ENCODE assay signal across 11 cellular contexts in the genomic region with DNA sequence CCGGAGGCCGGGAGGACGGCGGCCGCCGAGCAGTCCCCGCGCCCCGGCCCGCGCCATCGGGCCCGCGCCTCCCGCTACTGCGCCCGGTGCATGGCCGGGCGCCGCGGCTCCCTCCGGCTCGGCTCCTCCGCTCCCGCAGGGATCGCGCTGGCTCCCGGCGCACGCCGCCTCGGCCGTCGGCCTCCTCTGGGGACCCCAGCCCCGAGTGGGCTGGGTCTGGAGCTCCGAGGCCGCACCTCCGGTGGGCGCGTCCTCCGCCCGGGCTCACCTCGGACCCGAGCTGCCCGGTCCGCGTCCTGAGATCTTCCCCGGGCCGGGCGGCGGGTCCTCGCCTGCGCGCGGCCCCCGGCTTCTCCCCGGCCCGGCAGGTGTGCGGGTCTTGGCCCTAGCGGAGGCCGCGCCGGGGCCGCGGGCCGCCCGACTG. TPM values are rescaled to one million over a fixed set of nuclear protein-coding genes. Genes with fewer than 3 reads are reported as not detected.
A peak's percentile ranks its signal among the peaks of the same experiment; 100 is the strongest.
DNase-seq lines count a peak whose midpoint lies in the region; ATAC-seq and TF ChIP-seq lines count a peak whose summit lies in the region.
"Had no signal": no experiment of that assay in that cellular context is flagged by ENCODE, and none has a peak within 500 bp of the region (broad histone marks: within the 10 kb centered on the region; RNA-seq: fewer than 3 reads in every experiment).

No MANE protein-coding gene starts in this region.

- no peak overlapping the region for H2AFZ ChIP-seq in SU-DHL-6 (ENCODE audit: low read depth, low read length, severe bottlenecking)

- no peaks in the 10 kb centered on the region for H3K79me2 ChIP-seq in SU-DHL-6 (ENCODE audit: insufficient read depth, low read length)

- TF ChIP-seq POLR2A in upper lobe of left lung (IDR thresholded peaks at IDR 0.05), result no peak

- H3K27me3 ChIP-seq in heart right ventricle (peaks cover 29 to 97% (median 87%) of the 10 kb centered on the region in 7 donors), SU-DHL-6 (ENCODE audit: low read length) (no peaks in the 10 kb centered on the region), upper lobe of left lung (peaks cover 0 to 75% (median 61%) of the 10 kb centered on the region in 4 donors)

- H3K9me2 ChIP-seq in SU-DHL-6 (replicated peaks; ENCODE audit: insufficient read depth, low read length), result no peaks in the 10 kb centered on the region

- H3K27ac ChIP-seq in heart right ventricle, result no peak overlapping the region
- no peak overlapping the region for H3K27ac ChIP-seq in SU-DHL-6 (ENCODE audit: low read depth, low read length)
- no peak overlapping the region for H3K27ac ChIP-seq in upper lobe of left lung
- H3K27ac ChIP-seq: C4-2B had no signal

- peak overlapping the region in 9 of 10 donors; percentile 25 to 48 (median 36) for H3K4me3 ChIP-seq in heart right ventricle
- no peak overlapping the region for H3K4me3 ChIP-seq in SU-DHL-6 (ENCODE audit: insufficient read depth, low read length, poor library complexity, severe bottlenecking)
- peak overlapping the region in 3 of 4 donors; percentile 37 to 48 (median 47) for H3K4me3 ChIP-seq in upper lobe of left lung

- DNase-seq in heart right ventricle (no peak), Right ventricle myocardium superior (no peak), left lobe of liver (ENCODE audit: low spot score) (no peak), upper lobe of left lung (no peak), HT-29 (ENCODE audit: low spot score) (no peak)

- H3F3A ChIP-seq in SU-DHL-6 (ENCODE audit: insufficient read depth), result peaks cover 17% of the 10 kb centered on the region; the same call in 1 of the 2 replicates

- ATAC-seq in heart right ventricle (no peak), Right ventricle myocardium superior (ENCODE audit: poor library complexity) (no peak), left lobe of liver (peak; percentile 19), upper lobe of left lung (ENCODE audit: low FRiP score in 2 of 2) (no peak), GM19324 (IDR thresholded peaks at IDR 0.05; ENCODE audit: low FRiP score, unreplicated experiment) (no peak), HG02763 (IDR thresholded peaks at IDR 0.05; ENCODE audit: unreplicated experiment) (no peak)

- H3K4me1 ChIP-seq in heart right ventricle, result peaks cover 17 to 43% (median 39%) of the 10 kb centered on the region in 9 donors
- H3K4me1 ChIP-seq in upper lobe of left lung, result peaks cover 46 to 58% (median 48%) of the 10 kb centered on the region in 4 donors

- intact Hi-C loops in heart right ventricle (cut with DNase I), result no loop called here
- intact Hi-C loops in Right ventricle myocardium superior (cut with DNase I), result no loop called here

- no peak for TF ChIP-seq EP300 in upper lobe of left lung (IDR thresholded peaks at IDR 0.05)

- TF ChIP-seq CTCF in heart right ventricle (IDR thresholded peaks at IDR 0.05), result no peak
- TF ChIP-seq CTCF in SU-DHL-6 (IDR thresholded peaks at IDR 0.05; ENCODE audit: insufficient read depth, low read length, poor library complexity, severe bottlenecking), result no peak
- no peak for TF ChIP-seq CTCF in upper lobe of left lung (IDR thresholded peaks at IDR 0.05)

- no peaks in the 10 kb centered on the region for H4K20me1 ChIP-seq in SU-DHL-6 (ENCODE audit: low read depth, low read length)

- H3K36me3 ChIP-seq in heart right ventricle, result no peaks in the 10 kb centered on the region
- H3K36me3 ChIP-seq in SU-DHL-6 (ENCODE audit: low read length), result no peaks in the 10 kb centered on the region
- H3K36me3 ChIP-seq in upper lobe of left lung, result no peaks in the 10 kb centered on the region

- 1% methylated on average over 20 to 67 of the region's 67 CpGs for WGBS in heart right ventricle, 2 donors
- WGBS in upper lobe of left lung, 2 donors, result 2% methylated on average over 31 of the region's 67 CpGs; no CpG with 5 or more reads in 1 of the 2 donors

- peak overlapping the region; percentile 29; the same call in 1 of the 2 replicates for H3K9ac ChIP-seq in SU-DHL-6 (ENCODE audit: low read length)

- H3K4me2 ChIP-seq in SU-DHL-6 (ENCODE audit: low read depth, low read length, poor library complexity, severe bottlenecking), result peak overlapping the region; percentile 34

- no peaks in the 10 kb centered on the region for H3K9me3 ChIP-seq in heart right ventricle
- no peaks in the 10 kb centered on the region for H3K9me3 ChIP-seq in SU-DHL-6 (ENCODE audit: insufficient read depth, low read length)
- H3K9me3 ChIP-seq in upper lobe of left lung, result no peaks in the 10 kb centered on the region

RNA-seq across cellular contexts. Expression of a gene that starts 0.3 kb away (rescaled TPM):
- total RNA-seq in heart right ventricle, result 1 to 10 TPM in 9 of 10 donors, under 1 TPM in 1; 0.78 to 4.6 (median 1.4) TPM
- polyA plus RNA-seq in heart right ventricle, result 1 to 10 TPM in 1 of 2 donors, under 1 TPM in 1; 0.16 to 3.5 TPM
- total RNA-seq in Right ventricle myocardium superior, result 6.4 TPM
- not detected for total RNA-seq in left lobe of liver
- total RNA-seq in upper lobe of left lung, result under 1 TPM in 1 of 6 donors, not detected in 5; 0.17 TPM
- not detected in 2 replicates for total RNA-seq in HT-29 (2014; rRNA removed; shearing (Covaris generic))
- total RNA-seq: left colon had no signal

RNA-seq across cellular contexts. Expression of a gene that starts 12.0 kb away (rescaled TPM):
- total RNA-seq in heart right ventricle (under 1 TPM; 0.24 to 0.77 (median 0.48) TPM), Right ventricle myocardium superior (1.2 TPM), left lobe of liver (0.10 TPM), upper lobe of left lung (1 to 10 TPM in 1 of 6 donors, under 1 TPM in 5; 0.30 to 2.1 (median 0.78) TPM)
- polyA plus RNA-seq in heart right ventricle, result under 1 TPM; 0.03 to 0.44 TPM
- total RNA-seq in HT-29 (2014; rRNA removed; shearing (Covaris generic)), result 0.08 and 0.51 TPM in 2 replicates

RNA-seq across cellular contexts. Expression of a gene that starts 32.3 kb away (rescaled TPM):
- total RNA-seq in heart right ventricle, result 1 to 10 TPM in 1 of 10 donors, under 1 TPM in 5, not detected in 4; 0.34 to 3.5 (median 0.66) TPM
- 1 to 10 TPM; 1.0 to 1.7 TPM for polyA plus RNA-seq in heart right ventricle
- total RNA-seq in Right ventricle myocardium superior, result 0.59 TPM
- total RNA-seq in left lobe of liver, result not detected
- total RNA-seq in upper lobe of left lung, result 1 to 10 TPM in 5 of 6 donors, not detected in 1; 1.9 to 9.9 (median 7.3) TPM
- total RNA-seq in HT-29 (2014; rRNA removed; shearing (Covaris generic)), result 130 and 140 TPM in 2 replicates

RNA-seq across cellular contexts. Expression of a gene that starts 54.6 kb away (rescaled TPM):
- under 1 TPM in 4 of 10 donors, not detected in 6; 0.06 to 0.44 (median 0.10) TPM for total RNA-seq in heart right ventricle
- polyA plus RNA-seq in heart right ventricle, result under 1 TPM; 0.03 to 0.22 TPM
- total RNA-seq in Right ventricle myocardium superior, result 0.08 TPM
- total RNA-seq in left lobe of liver, result not detected
- 1 to 10 TPM in 5 of 6 donors, under 1 TPM in 1; 0.79 to 1.6 (median 1.3) TPM for total RNA-seq in upper lobe of left lung
- total RNA-seq in HT-29 (2014; rRNA removed; shearing (Covaris generic)), result 0.03 TPM in 1 of 2 replicates, not detected in the other
- total RNA-seq: HT1080 had no signal

Comparison
In these comparisons a context has a peak if more than half of its experiments do, and no peak if none do; other contexts are left out.
1. RNA of a gene that starts 32.3 kb away (total RNA-seq): 130 to 140 TPM in HT-29; 1.9 to 9.9 TPM in upper lobe of left lung, 0.59 TPM in Right ventricle myocardium superior (single experiment), 0.34 to 3.5 TPM in heart right ventricle and not detected in left lobe of liver (single experiment); every median in the first group is over 10 times any median in the second.